ENCODE assay signal across 22 cellular contexts in genomic region chr1:97008226-97008625, GRCh38.
DNase-seq lines count a peak whose midpoint lies in the region; ATAC-seq and TF ChIP-seq lines count a peak whose summit lies in the region.
"Had no signal": no experiment of that assay in that cellular context is flagged by ENCODE, and none has a peak within 500 bp of the region (broad histone marks: within the 10 kb centered on the region; RNA-seq: fewer than 3 reads in every experiment).

No MANE protein-coding gene starts in this region.

- H3K27me3 ChIP-seq in GM23338 (ENCODE audit: insufficient read depth), result no peaks in the 10 kb centered on the region
- H3K27me3 ChIP-seq: BE2C, SJCRH30 had no signal

- no peak overlapping the region for H3K27ac Mint-ChIP-seq in GM23338

- H3K36me3 ChIP-seq in GM23338 (ENCODE audit: insufficient read depth), result no peaks in the 10 kb centered on the region
- H3K36me3 ChIP-seq: BE2C, SJCRH30 had no signal

- in situ Hi-C loops in astrocyte of the spinal cord (cut with HindIII; ENCODE audit: low sequenced_read_pairs), result no loop called here

- H3K4me3 Mint-ChIP-seq in GM23338, result no peak overlapping the region

- H3K27me3 Mint-ChIP-seq in GM23338 (ENCODE audit: insufficient read depth, low read depth, poor library complexity), result peaks cover 2% of the 10 kb centered on the region

- H4K20me1 ChIP-seq in GM23338 (replicated peaks; ENCODE audit: insufficient read depth), result no peaks in the 10 kb centered on the region

- TF ChIP-seq CTCF in GM23338 (conservative IDR thresholded peaks at IDR 0.05; ENCODE audit: low read depth in 2 of 2), result no peak
- TF ChIP-seq CTCF in astrocyte of the spinal cord (IDR thresholded peaks at IDR 0.05; ENCODE audit: low read depth, low read length), result no peak
- TF ChIP-seq CTCF in foreskin fibroblast (IDR thresholded peaks at IDR 0.05; ENCODE audit: low read depth, low read length), result no peak

- peaks cover 7% of the 10 kb centered on the region for H3K9me2 ChIP-seq in GM23338 (ENCODE audit: insufficient read depth)

- no peaks in the 10 kb centered on the region for H3K36me3 Mint-ChIP-seq in GM23338 (ENCODE audit: low read depth)

- no peak overlapping the region for H3K4me3 ChIP-seq in GM23338
- H3K4me3 ChIP-seq in astrocyte of the spinal cord (ENCODE audit: low read depth, low read length), result no peak overlapping the region
- no peak overlapping the region for H3K4me3 ChIP-seq in foreskin fibroblast (ENCODE audit: low read depth in 1 of 2, low read length in 2 of 2)
- H3K4me3 ChIP-seq: A549, GM12878, SJCRH30 had no signal

- intact Hi-C loops in left cardiac atrium (cut with DNase I), result no loop called here

- H3K9me3 Mint-ChIP-seq in GM23338, result no peaks in the 10 kb centered on the region

- no peaks in the 10 kb centered on the region for H3K79me2 ChIP-seq in GM23338 (replicated peaks; ENCODE audit: insufficient read depth)

- peaks cover 4% of the 10 kb centered on the region; the same call in 2 of the 3 replicates for H3K4me1 Mint-ChIP-seq in GM23338

- H3F3A ChIP-seq in GM23338 (replicated peaks; ENCODE audit: low read depth), result no peaks in the 10 kb centered on the region

- H2AFZ ChIP-seq in GM23338, result peak overlapping the region; percentile 18; the same call in 1 of the 2 replicates

- DNase-seq in GM23338 (ENCODE audit: low spot score) (no peak), astrocyte of the spinal cord (ENCODE audit: low read depth, low spot score) (peak; percentile 48), foreskin fibroblast (peak; percentile 46 to 54), stromal cell of bone marrow (ENCODE audit: low read depth) (peak; percentile 44), NCI-H2227 (lab: John Stamatoyannopoulos, UW; ENCODE audit: unreplicated experiment) (no peak), left cardiac atrium (no peak), HUDEP-2 (lab: John Stamatoyannopoulos, UW; ENCODE audit: unreplicated experiment in 76 of 76) (no peak)
- DNase-seq: BE2C; GOT3; Karpas-422; NCI-H1417 treated with DMSO at 0.1 percent for 48 hours; NCI-H187; NCI-H2107; NCI-H2227 treated with DMSO at 0.1 percent for 48 hours; NCI-H510A; NCI-H774; NK-92 treated with Interleukin-12 subunit alpha and Interleukin-12 subunit beta, amount 100 ng/mL, for 24 hours; SJCRH30 had no signal

- H3K4me2 ChIP-seq in GM23338, result no peak overlapping the region
- H3K4me2 ChIP-seq: A549 had no signal

- no peak overlapping the region for H3K27ac ChIP-seq in GM23338 (ENCODE audit: low read depth)
- H3K27ac ChIP-seq: A549, SJCRH30 had no signal

- ATAC-seq in GM23338 (no peak), left cardiac atrium (no peak)
- ATAC-seq: A549, GM12878, HCT116, Panc1 had no signal

- no peaks in the 10 kb centered on the region for H3K4me1 ChIP-seq in GM23338 (ENCODE audit: insufficient read depth)
- H3K4me1 ChIP-seq: A549 had no signal

TF ChIP-seq in GM23338, 12 proteins besides CTCF, POLR2A, EP300 and RAD21:
- TF ChIP-seq NANOG (IDR thresholded peaks at IDR 0.05; ENCODE audit: borderline replicate concordance), result no peak
- no peak for TF ChIP-seq EZH2phosphoT487 (IDR thresholded peaks at IDR 0.05; ENCODE audit: unreplicated experiment)
- TF ChIP-seq, protein P1, sequence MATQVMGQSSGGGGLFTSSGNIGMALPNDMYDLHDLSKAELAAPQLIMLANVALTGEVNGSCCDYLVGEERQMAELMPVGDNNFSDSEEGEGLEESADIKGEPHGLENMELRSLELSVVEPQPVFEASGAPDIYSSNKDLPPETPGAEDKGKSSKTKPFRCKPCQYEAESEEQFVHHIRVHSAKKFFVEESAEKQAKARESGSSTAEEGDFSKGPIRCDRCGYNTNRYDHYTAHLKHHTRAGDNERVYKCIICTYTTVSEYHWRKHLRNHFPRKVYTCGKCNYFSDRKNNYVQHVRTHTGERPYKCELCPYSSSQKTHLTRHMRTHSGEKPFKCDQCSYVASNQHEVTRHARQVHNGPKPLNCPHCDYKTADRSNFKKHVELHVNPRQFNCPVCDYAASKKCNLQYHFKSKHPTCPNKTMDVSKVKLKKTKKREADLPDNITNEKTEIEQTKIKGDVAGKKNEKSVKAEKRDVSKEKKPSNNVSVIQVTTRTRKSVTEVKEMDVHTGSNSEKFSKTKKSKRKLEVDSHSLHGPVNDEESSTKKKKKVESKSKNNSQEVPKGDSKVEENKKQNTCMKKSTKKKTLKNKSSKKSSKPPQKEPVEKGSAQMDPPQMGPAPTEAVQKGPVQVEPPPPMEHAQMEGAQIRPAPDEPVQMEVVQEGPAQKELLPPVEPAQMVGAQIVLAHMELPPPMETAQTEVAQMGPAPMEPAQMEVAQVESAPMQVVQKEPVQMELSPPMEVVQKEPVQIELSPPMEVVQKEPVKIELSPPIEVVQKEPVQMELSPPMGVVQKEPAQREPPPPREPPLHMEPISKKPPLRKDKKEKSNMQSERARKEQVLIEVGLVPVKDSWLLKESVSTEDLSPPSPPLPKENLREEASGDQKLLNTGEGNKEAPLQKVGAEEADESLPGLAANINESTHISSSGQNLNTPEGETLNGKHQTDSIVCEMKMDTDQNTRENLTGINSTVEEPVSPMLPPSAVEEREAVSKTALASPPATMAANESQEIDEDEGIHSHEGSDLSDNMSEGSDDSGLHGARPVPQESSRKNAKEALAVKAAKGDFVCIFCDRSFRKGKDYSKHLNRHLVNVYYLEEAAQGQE (IDR thresholded peaks at IDR 0.05; ENCODE audit: unreplicated experiment), result no peak
- no peak for TF ChIP-seq CREB1 (CRISPR knock-in tag; IDR thresholded peaks at IDR 0.05; ENCODE audit: low read depth)
- TF ChIP-seq ETS1 (IDR thresholded peaks at IDR 0.05), result no peak
- no peak for TF ChIP-seq ZNF114 (CRISPR knock-in tag; IDR thresholded peaks at IDR 0.05)
- no peak for TF ChIP-seq EZH2 (IDR thresholded peaks at IDR 0.05; ENCODE audit: low read depth, unreplicated experiment)

Comparison
In these comparisons a context has a peak if more than half of its experiments do, and no peak if none do; other contexts are left out.
1. DNase-seq: peak in astrocyte of the spinal cord (single experiment), foreskin fibroblast (2 of 2) and stromal cell of bone marrow (single experiment); none in GM23338 (single experiment), NCI-H2227 (single experiment), left cardiac atrium (single experiment) and HUDEP-2 (0 of 76).